In the genomic region with DNA sequence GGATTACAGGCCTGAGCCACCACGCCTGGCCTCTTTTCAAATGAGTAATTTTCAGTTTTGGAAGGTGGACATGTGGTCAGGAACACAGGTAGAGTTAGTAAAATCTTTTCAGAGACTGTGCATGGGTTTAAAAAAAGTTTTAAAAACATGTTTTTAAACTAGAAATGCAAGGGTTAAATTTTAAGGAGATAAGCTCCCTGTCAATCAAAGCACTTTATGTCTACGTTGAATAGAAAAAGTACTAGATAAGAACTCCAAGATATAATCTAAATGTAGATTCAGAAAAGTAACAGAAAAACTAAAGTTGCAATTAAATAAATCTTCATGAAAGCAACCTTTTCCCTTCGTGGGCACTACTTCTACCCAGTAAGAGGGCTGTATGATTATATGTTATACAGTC, we compare ENCODE assay signal across 7 cellular contexts.
"Had no signal": no experiment of that assay in that cellular context is flagged by ENCODE, and none has a peak within 500 bp of the region (broad histone marks: within the 10 kb centered on the region; RNA-seq: fewer than 3 reads in every experiment).

No MANE protein-coding gene starts in this region.

- H3K27ac ChIP-seq: HL-60, KMS-11 had no signal

- ATAC-seq: HepG2 had no signal

- H3K9ac ChIP-seq: KMS-11 had no signal

- DNase-seq: IMR-90, KBM-7, KG1 had no signal

- H3K4me2 ChIP-seq: KMS-11 had no signal

- FAIRE-seq: HepG2, HTR-8/SVneo had no signal
